Comparison of ENCODE assay signal across 8 cellular contexts in the genomic region with DNA sequence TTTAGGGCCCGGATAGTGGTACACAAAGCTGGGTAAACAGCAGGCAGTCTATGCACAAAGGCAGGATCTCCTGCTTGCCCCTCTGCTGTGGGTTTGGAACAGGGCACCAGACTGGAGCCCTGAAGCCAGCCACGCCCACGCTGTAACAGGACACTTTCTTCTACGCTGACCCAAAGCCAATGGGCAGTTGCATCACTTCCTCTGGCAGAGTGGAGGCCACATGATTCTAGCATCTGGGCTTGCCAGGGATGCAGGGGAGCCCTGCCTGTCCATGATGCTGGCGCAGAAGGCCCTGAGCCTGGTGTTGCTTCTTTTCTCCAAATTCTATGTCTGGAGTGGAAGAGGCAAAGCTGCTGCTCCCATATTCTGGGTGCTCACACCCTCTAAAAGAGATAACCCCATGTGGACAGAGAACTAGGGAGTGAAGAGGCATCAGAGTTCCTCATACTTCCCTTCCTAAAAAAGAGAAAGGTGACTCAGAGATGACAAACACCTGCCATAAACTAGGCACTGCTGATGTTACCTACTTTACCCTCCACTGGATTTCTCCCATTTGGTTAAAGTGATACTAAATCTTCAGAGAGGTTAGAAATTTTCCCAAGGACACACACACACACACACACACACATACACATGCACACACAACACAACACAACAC.
DNase-seq lines count a peak whose midpoint lies in the region; ATAC-seq and TF ChIP-seq lines count a peak whose summit lies in the region.

No MANE protein-coding gene starts in this region.

- peak; percentile 93 for DNase-seq in HT1080 (ENCODE audit: low read depth)
- peak; percentile 1 for DNase-seq in SKM-1 (lab: John Stamatoyannopoulos, UW; ENCODE audit: unreplicated experiment)
- peak; percentile 96 to 98 for DNase-seq in foreskin fibroblast
- DNase-seq in occipital lobe (lab: John Stamatoyannopoulos, UW): peak; percentile 80
- DNase-seq in GM19238 (ENCODE audit: insufficient read length, low spot score): no peak
- DNase-seq in kidney glomerular epithelial cell (lab: John Stamatoyannopoulos, UW): no peak

- ATAC-seq in HG03045 (IDR thresholded peaks at IDR 0.05; ENCODE audit: unreplicated experiment): no peak
- no peak for ATAC-seq in HG03280 (IDR thresholded peaks at IDR 0.05; ENCODE audit: unreplicated experiment)

- TF ChIP-seq CTCF in foreskin fibroblast (IDR thresholded peaks at IDR 0.05; ENCODE audit: low read depth, low read length): no peak

- H3K4me3 ChIP-seq in foreskin fibroblast (ENCODE audit: low read depth in 1 of 2, low read length in 2 of 2): no peak overlapping the region

Comparison
In these comparisons a context has a peak if more than half of its experiments do, and no peak if none do; other contexts are left out.
1. DNase-seq: peak in HT1080 (single experiment), SKM-1 (single experiment), foreskin fibroblast (2 of 2) and occipital lobe (single experiment); none in GM19238 (single experiment) and kidney glomerular epithelial cell (single experiment).